ENCODE assay signal across 8 cellular contexts in genomic region chr21:29372063-29372802, GRCh38.
A peak's percentile ranks its signal among the peaks of the same experiment; 100 is the strongest.
DNase-seq lines count a peak whose midpoint lies in the region; ATAC-seq, FAIRE-seq and TF ChIP-seq lines count a peak whose summit lies in the region.

No MANE protein-coding gene starts in this region.

- intact Hi-C loops in testis (cut with DNase I; ENCODE audit: low total_unique reads) = loop anchor here (5.0 kb wide), 2 partner anchors 210 to 280 kb away; no protein-coding TSS in a partner anchor

- ATAC-seq in GM19452 (IDR thresholded peaks at IDR 0.05; ENCODE audit: unreplicated experiment) = peak; percentile 77
- peak; percentile 77 for ATAC-seq in HG03520 (IDR thresholded peaks at IDR 0.05; ENCODE audit: unreplicated experiment)

- H3K9me3 ChIP-seq in testis = no peaks in the 10 kb centered on the region

- no peak overlapping the region for H3K27ac ChIP-seq in testis

- no peak overlapping the region for H3K4me3 ChIP-seq in testis

- H3K4me1 ChIP-seq in testis = no peaks in the 10 kb centered on the region

- peak; percentile 54 for FAIRE-seq in endometrium (lab: Jason Lieb, UNC)

- no peak for TF ChIP-seq POLR2A in testis (IDR thresholded peaks at IDR 0.05)

- WGBS in testis, 2 donors = 51 to 62% methylated on average over 10 to 11 of the region's 11 CpGs

- TF ChIP-seq CTCF in testis (IDR thresholded peaks at IDR 0.05) = peak; percentile 81 to 88 (median 83)

- H3K36me3 ChIP-seq in testis (ENCODE audit: low read depth, missing control alignments) = no peaks in the 10 kb centered on the region

- no peaks in the 10 kb centered on the region for H3K27me3 ChIP-seq in testis

- peak; percentile 59 for DNase-seq in DMS 273 treated with DMSO at 0.1 percent for 48 hours (lab: John Stamatoyannopoulos, UW)
- DNase-seq in NCI-H524 treated with DMSO at 0.1 percent for 48 hours (lab: John Stamatoyannopoulos, UW) = peak; percentile 47
- DNase-seq in activated CD4-positive, alpha-beta T cell treated with anti-CD3 and anti-CD28 coated beads for 48 hours = peak; percentile 53
- DNase-seq in middle frontal gyrus (ENCODE audit: extremely low spot score, low spot score) = peak; percentile 58
- peak; percentile 78 for DNase-seq in testis
